Comparison of ENCODE assay signal across 19 cellular contexts in the genomic region with DNA sequence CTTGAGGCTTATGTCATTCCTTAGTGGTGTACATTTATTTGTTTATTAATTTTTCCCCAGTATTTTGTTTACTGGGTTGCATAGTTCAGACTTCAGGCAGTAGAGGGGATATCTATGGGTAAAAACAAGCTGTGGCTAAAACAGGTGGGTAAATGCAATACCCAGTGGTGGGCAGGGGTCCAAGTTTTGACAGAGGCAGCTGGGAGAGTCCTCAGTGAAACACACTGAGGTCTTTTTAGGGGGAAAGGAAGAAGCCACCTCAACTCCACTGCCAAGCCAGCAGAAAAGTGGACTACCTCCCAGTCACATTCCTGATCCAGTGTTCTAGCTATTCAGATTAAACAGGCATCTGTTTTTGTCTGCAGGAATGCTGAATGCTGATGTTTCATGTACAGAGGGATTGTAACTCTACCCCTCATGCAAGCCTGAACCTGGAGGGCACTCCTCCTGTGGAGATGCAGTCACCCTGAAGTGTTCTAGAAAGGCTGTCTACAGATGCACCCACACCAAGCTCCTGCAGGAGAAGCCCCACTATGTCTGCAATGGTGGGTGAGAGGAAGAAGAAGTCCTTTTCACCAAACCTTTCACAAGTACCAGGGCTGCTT.
A peak's percentile ranks its signal among the peaks of the same experiment; 100 is the strongest.
DNase-seq lines count a peak whose midpoint lies in the region; ATAC-seq and TF ChIP-seq lines count a peak whose summit lies in the region.
"Had no signal": no experiment of that assay in that cellular context is flagged by ENCODE, and none has a peak within 500 bp of the region (broad histone marks: within the 10 kb centered on the region; RNA-seq: fewer than 3 reads in every experiment).

No MANE protein-coding gene starts in this region.

- no peak for TF ChIP-seq CTCF in foreskin keratinocyte (conservative IDR thresholded peaks at IDR 0.05)
- no peak for TF ChIP-seq CTCF in esophagus squamous epithelium (IDR thresholded peaks at IDR 0.05)
- no peak for TF ChIP-seq CTCF in lower leg skin (IDR thresholded peaks at IDR 0.05)

- no peaks in the 10 kb centered on the region for H3K27me3 ChIP-seq in foreskin keratinocyte
- H3K27me3 ChIP-seq in esophagus squamous epithelium = no peaks in the 10 kb centered on the region
- H3K27me3 ChIP-seq: BE2C had no signal

- no peak for ATAC-seq in foreskin keratinocyte
- ATAC-seq: GM12878, HCT116 had no signal

- H3K9me3 ChIP-seq in esophagus squamous epithelium = peaks cover 0 to 31% (median 8%) of the 10 kb centered on the region in 3 donors
- H3K9me3 ChIP-seq: BE2C had no signal

- no peak for TF ChIP-seq POLR2A in esophagus squamous epithelium (IDR thresholded peaks at IDR 0.05)
- TF ChIP-seq POLR2A in lower leg skin (IDR thresholded peaks at IDR 0.05) = no peak

- H3K4me1 ChIP-seq in foreskin keratinocyte = no peaks in the 10 kb centered on the region
- no peaks in the 10 kb centered on the region for H3K4me1 ChIP-seq in esophagus squamous epithelium
- H3K4me1 ChIP-seq: BE2C had no signal

- intact Hi-C loops in esophagus squamous epithelium (cut with DNase I) (no loop called here), lower leg skin (cut with DNase I; ENCODE audit: low total_unique reads) (no loop called here)

- H3K27ac ChIP-seq in foreskin keratinocyte = no peak overlapping the region
- no peak overlapping the region for H3K27ac ChIP-seq in esophagus squamous epithelium
- H3K27ac ChIP-seq: C4-2B, HL-60 had no signal

- peak; percentile 9 for DNase-seq in NCI-H2171 (lab: John Stamatoyannopoulos, UW)
- peak; percentile 18 for DNase-seq in SHP77 treated with DMSO at 0.1 percent for 48 hours (lab: John Stamatoyannopoulos, UW)
- DNase-seq in foreskin keratinocyte = peak; percentile 48 to 83
- no peak for DNase-seq in esophagus squamous epithelium (lab: John Stamatoyannopoulos, UW)
- no peak for DNase-seq in NCI-H524 treated with DMSO at 0.1 percent for 48 hours (lab: John Stamatoyannopoulos, UW)
- DNase-seq in lower leg skin (ENCODE audit: low spot score in 2 of 2) = no peak
- DNase-seq: ACHN; BE2C; CD4-positive, alpha-beta T cell; DMS53; DND-41; EL; GOT3; H7; HFFc6 had no signal

- H3K36me3 ChIP-seq in esophagus squamous epithelium = no peaks in the 10 kb centered on the region
- H3K36me3 ChIP-seq: BE2C had no signal

- H3K4me3 ChIP-seq in esophagus squamous epithelium = no peak overlapping the region
- H3K4me3 ChIP-seq in lower leg skin (ENCODE audit: low read depth, poor library complexity, severe bottlenecking) = no peak overlapping the region
- H3K4me3 ChIP-seq: GM12878 had no signal

Comparison
In these comparisons a context has a peak if more than half of its experiments do, and no peak if none do; other contexts are left out.
1. DNase-seq: peak in NCI-H2171 (single experiment), SHP77 treated with DMSO at 0.1 percent for 48 hours (single experiment) and foreskin keratinocyte (2 of 2); none in esophagus squamous epithelium (single experiment), NCI-H524 treated with DMSO at 0.1 percent for 48 hours (single experiment) and lower leg skin (0 of 2).